37 cellular contexts compared by ENCODE assay signal in genomic region chr2:202452744-202453143, GRCh38.
"Had no signal": no experiment of that assay in that cellular context is flagged by ENCODE, and none has a peak within 500 bp of the region (broad histone marks: within the 10 kb centered on the region; RNA-seq: fewer than 3 reads in every experiment).

No MANE protein-coding gene starts in this region.

- H3K9me3 ChIP-seq: MG63 had no signal

- H3K4me3 ChIP-seq: MG63 had no signal

- DNase-seq: Karpas-422, Kasumi-1, MG63, MM.1S, MV-4-11, NCI-H1048, NCI-H1092, NCI-H1092 treated with DMSO at 0.1 percent for 48 hours, NCI-H1105, NCI-H1105 treated with DMSO at 0.1 percent for 48 hours, NCI-H1417, NCI-H1417 treated with DMSO at 0.1 percent for 48 hours, NCI-H1436, NCI-H1436 treated with DMSO at 0.1 percent for 48 hours, NCI-H146, NCI-H1694, NCI-H1694 treated with DMSO at 0.1 percent for 48 hours, NCI-H187, NCI-H187 treated with DMSO at 0.1 percent for 48 hours, NCI-H1930, NCI-H2029, NCI-H2029 treated with DMSO at 0.1 percent for 48 hours, NCI-H2081, NCI-H2081 treated with DMSO at 0.1 percent for 48 hours, NCI-H2171, NCI-H2171 treated with DMSO at 0.1 percent for 48 hours, NCI-H2227 treated with DMSO at 0.1 percent for 48 hours, NCI-H226, NCI-H345, NCI-H446, NCI-H446 treated with DMSO at 0.1 percent for 48 hours, NCI-H510A, NCI-H510A treated with DMSO at 0.1 percent for 48 hours, NCI-H524, NCI-H524 treated with DMSO at 0.1 percent for 48 hours, NCI-H526, NCI-H526 treated with DMSO at 0.1 percent for 48 hours had no signal

- H3K27me3 ChIP-seq: MG63 had no signal

- H3K36me3 ChIP-seq: MG63 had no signal
